Comparison of ENCODE assay signal across 16 cellular contexts in the genomic region with DNA sequence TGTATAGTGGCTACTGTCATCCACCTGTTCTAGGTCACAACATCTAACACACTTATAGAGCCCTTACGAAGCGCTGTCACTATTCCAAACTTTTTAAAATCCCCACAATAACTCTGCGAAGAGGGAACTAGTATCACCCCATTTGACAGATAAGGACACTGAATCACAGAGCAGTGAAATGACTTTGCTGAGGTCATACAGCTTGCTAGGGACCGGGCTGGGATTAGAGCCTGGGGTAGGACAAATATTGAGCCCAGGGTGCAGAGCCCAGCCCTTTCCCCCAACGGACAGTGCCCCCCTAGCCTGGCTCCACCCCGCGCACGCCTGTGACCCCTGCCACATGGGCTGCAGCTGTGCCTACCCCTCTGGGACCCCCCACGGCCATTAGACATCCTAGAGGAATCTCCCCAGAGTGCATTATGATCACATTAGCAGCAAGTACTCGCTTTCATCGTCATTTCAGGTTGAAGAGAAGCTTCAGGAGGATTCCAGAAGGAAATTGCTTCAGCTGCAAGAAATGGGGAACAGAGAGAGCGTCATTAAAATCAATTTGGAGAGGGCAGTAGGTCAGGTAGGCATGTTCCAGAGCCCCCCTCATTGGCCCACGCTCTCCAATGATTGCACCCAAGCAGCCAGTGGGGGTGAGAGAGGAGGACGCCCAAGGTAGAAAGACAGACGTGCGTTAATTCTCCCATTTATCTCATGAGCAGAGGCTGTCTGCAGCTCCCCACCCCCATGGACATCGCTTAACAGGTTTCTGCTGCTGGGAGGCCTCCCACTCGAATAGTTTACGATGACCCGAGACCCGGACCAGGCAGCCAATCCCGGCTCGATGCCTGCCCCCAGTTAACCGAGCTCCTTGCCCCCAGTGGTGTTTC.
DNase-seq lines count a peak whose midpoint lies in the region; ATAC-seq, FAIRE-seq and TF ChIP-seq lines count a peak whose summit lies in the region.
"Had no signal": no experiment of that assay in that cellular context is flagged by ENCODE, and none has a peak within 500 bp of the region (broad histone marks: within the 10 kb centered on the region; RNA-seq: fewer than 3 reads in every experiment).

No MANE protein-coding gene starts in this region.

- H3K27ac ChIP-seq in WERI-Rb-1 (no peak overlapping the region), keratinocyte (ENCODE audit: control insufficient read depth, insufficient read depth, low read length) (no peak overlapping the region)
- H3K27ac ChIP-seq: ovary, skin epidermis had no signal

- H3K27me3 Mint-ChIP-seq in activated CD8-positive, alpha-beta T cell treated with anti-CD3 and anti-CD28 coated beads, Interleukin-2, amount 10 ng/mL, durations not matched to agents 7 days and 5 days (ENCODE audit: low read depth): peaks cover 22% of the 10 kb centered on the region
- peaks cover 4% of the 10 kb centered on the region for H3K27me3 Mint-ChIP-seq in activated CD8-positive, alpha-beta T cell treated with anti-CD3 and anti-CD28 coated beads for 36 hours
- H3K27me3 Mint-ChIP-seq in type B pancreatic cell: peaks cover 12% of the 10 kb centered on the region

- no peaks in the 10 kb centered on the region for H3K79me2 ChIP-seq in keratinocyte (ENCODE audit: control insufficient read depth, insufficient read depth, low read length)

- no peak for TF ChIP-seq CTCF in activated CD8-positive, alpha-beta T cell treated with anti-CD3 and anti-CD28 coated beads for 36 hours (IDR thresholded peaks at IDR 0.05)
- TF ChIP-seq CTCF in WERI-Rb-1 (IDR thresholded peaks at IDR 0.05; ENCODE audit: low read depth, low read length) (no peak), keratinocyte (optimal IDR thresholded peaks at IDR 0.05 in 1 of 3, IDR thresholded peaks at IDR 0.05 in 1 of 3, conservative IDR thresholded peaks at IDR 0.05 in 1 of 3; ENCODE audit: extremely low read depth in 1 of 3, insufficient read depth in 2 of 3, low read length in 3 of 3) (no peak), type B pancreatic cell (conservative IDR thresholded peaks at IDR 0.05) (no peak)

- no peaks in the 10 kb centered on the region for H3K36me3 Mint-ChIP-seq in activated CD8-positive, alpha-beta T cell treated with anti-CD3 and anti-CD28 coated beads, Interleukin-2, amount 10 ng/mL, durations not matched to agents 7 days and 5 days (ENCODE audit: low read depth)
- no peaks in the 10 kb centered on the region for H3K36me3 Mint-ChIP-seq in activated CD8-positive, alpha-beta T cell treated with anti-CD3 and anti-CD28 coated beads for 36 hours (ENCODE audit: low read depth)
- H3K36me3 Mint-ChIP-seq in type B pancreatic cell: no peaks in the 10 kb centered on the region
- H3K36me3 Mint-ChIP-seq: activated CD4-positive, alpha-beta memory T cell treated with anti-CD3 and anti-CD28 coated beads for 36 hours; CD8-positive, alpha-beta T cell; stimulated activated memory B cell treated with anti-CD40 and anti-IgM and Interleukin-4, amounts not matched to agents 10 μg/mL and 1 μg/mL and 100 μg/mL, for 72 hours had no signal

- peaks cover 10% of the 10 kb centered on the region for H3K9me3 Mint-ChIP-seq in activated CD8-positive, alpha-beta T cell treated with anti-CD3 and anti-CD28 coated beads, Interleukin-2, amount 10 ng/mL, durations not matched to agents 7 days and 5 days (ENCODE audit: insufficient read depth)
- H3K9me3 Mint-ChIP-seq in activated CD8-positive, alpha-beta T cell treated with anti-CD3 and anti-CD28 coated beads for 36 hours: peaks cover 5% of the 10 kb centered on the region
- peaks cover 8% of the 10 kb centered on the region for H3K9me3 Mint-ChIP-seq in type B pancreatic cell
- H3K9me3 Mint-ChIP-seq: stimulated activated memory B cell treated with anti-CD40 and anti-IgM and Interleukin-4, amounts not matched to agents 10 μg/mL and 1 μg/mL and 100 μg/mL, for 72 hours had no signal

- ATAC-seq in activated CD8-positive, alpha-beta T cell treated with anti-CD3 and anti-CD28 coated beads, Interleukin-2, amount 10 ng/mL, durations not matched to agents 7 days and 5 days: peak; percentile 19
- no peak for ATAC-seq in activated CD8-positive, alpha-beta T cell treated with anti-CD3 and anti-CD28 coated beads for 36 hours
- no peak for ATAC-seq in GM21360 (IDR thresholded peaks at IDR 0.05; ENCODE audit: unreplicated experiment)

- no peak overlapping the region for H2AFZ ChIP-seq in keratinocyte (ENCODE audit: control insufficient read depth, low read length)

- H3K4me1 Mint-ChIP-seq in activated CD8-positive, alpha-beta T cell treated with anti-CD3 and anti-CD28 coated beads, Interleukin-2, amount 10 ng/mL, durations not matched to agents 7 days and 5 days (ENCODE audit: low read depth): peaks cover 4% of the 10 kb centered on the region
- H3K4me1 Mint-ChIP-seq in activated CD8-positive, alpha-beta T cell treated with anti-CD3 and anti-CD28 coated beads for 36 hours (ENCODE audit: low read depth): peaks cover 4% of the 10 kb centered on the region
- peaks cover 35% of the 10 kb centered on the region for H3K4me1 Mint-ChIP-seq in type B pancreatic cell (ENCODE audit: unreplicated experiment)
- H3K4me1 Mint-ChIP-seq: stimulated activated memory B cell treated with anti-CD40 and anti-IgM and Interleukin-4, amounts not matched to agents 10 μg/mL and 1 μg/mL and 100 μg/mL, for 72 hours had no signal

- POLR2A ChIA-PET in activated CD8-positive, alpha-beta T cell treated with anti-CD3 and anti-CD28 coated beads, Interleukin-2, amount 10 ng/mL, durations not matched to agents 7 days and 5 days (lab: Charles Lee): interaction anchor here (0.7 kb wide), 1 partner anchor 760 kb away, joined by 3 read pairs; no protein-coding TSS in a partner anchor
- POLR2A ChIA-PET in activated CD8-positive, alpha-beta T cell treated with anti-CD3 and anti-CD28 coated beads for 36 hours (lab: Charles Lee): interaction anchor here (0.8 to 1.3 kb wide), 5 partner anchors 16 to 155 kb away, joined by 3 to 6 read pairs (median 3); no protein-coding TSS in a partner anchor

- FAIRE-seq in keratinocyte (lab: Jason Lieb, UNC): no peak

- intact Hi-C loops in activated CD8-positive, alpha-beta T cell treated with anti-CD3 and anti-CD28 coated beads for 36 hours (cut with micrococcal nuclease): loop anchor here (1.0 kb wide), 1 partner anchor 107 kb away; no protein-coding TSS in a partner anchor

- no peaks in the 10 kb centered on the region for H4K20me1 ChIP-seq in keratinocyte (ENCODE audit: control insufficient read depth, extremely low read depth, insufficient read depth, low read length)

- H3K4me3 Mint-ChIP-seq in activated CD8-positive, alpha-beta T cell treated with anti-CD3 and anti-CD28 coated beads, Interleukin-2, amount 10 ng/mL, durations not matched to agents 7 days and 5 days: no peak overlapping the region
- no peak overlapping the region for H3K4me3 Mint-ChIP-seq in activated CD8-positive, alpha-beta T cell treated with anti-CD3 and anti-CD28 coated beads for 36 hours
- peak overlapping the region; percentile 40 for H3K4me3 Mint-ChIP-seq in type B pancreatic cell
- H3K4me3 Mint-ChIP-seq: activated CD4-positive, alpha-beta memory T cell treated with anti-CD3 and anti-CD28 coated beads for 36 hours; activated T-cell treated with anti-CD3 and anti-CD28 coated beads, Interleukin-2, amount 50 U/mL, for 72 hours; CD8-positive, alpha-beta T cell; stimulated activated memory B cell treated with anti-CD40 and anti-IgM and Interleukin-4, amounts not matched to agents 10 μg/mL and 1 μg/mL and 100 μg/mL, for 72 hours had no signal

- H3K9ac ChIP-seq in keratinocyte (ENCODE audit: control insufficient read depth, extremely low read depth, insufficient read depth, low read length): no peak overlapping the region

- H3K36me3 ChIP-seq in WERI-Rb-1: no peaks in the 10 kb centered on the region
- H3K36me3 ChIP-seq in keratinocyte (ENCODE audit: control insufficient read depth in 2 of 2, extremely low read depth in 1 of 2, insufficient read depth in 2 of 2, low read length in 2 of 2): no peaks in the 10 kb centered on the region
- H3K36me3 ChIP-seq: ovary, tibial nerve had no signal

- no peak overlapping the region for H3K4me3 ChIP-seq in WERI-Rb-1 (ENCODE audit: low read depth, low read length)
- H3K4me3 ChIP-seq in keratinocyte (ENCODE audit: control insufficient read depth in 2 of 3, extremely low read depth in 1 of 3, insufficient read depth in 2 of 3, low read depth in 1 of 3, low read length in 3 of 3): no peak overlapping the region
- H3K4me3 ChIP-seq: ovary, SK-N-MC, skin epidermis, tibial nerve had no signal

- dilution Hi-C loops in keratinocyte (cut with MboI; ENCODE audit: extremely low pct_ligation_motif_present, low sequenced_read_pairs): no loop called here

- H3K4me2 ChIP-seq in keratinocyte (ENCODE audit: control insufficient read depth, extremely low read depth, insufficient read depth, low read depth, low read length): peak overlapping the region; percentile 42

- no peak for DNase-seq in activated CD8-positive, alpha-beta T cell treated with anti-CD3 and anti-CD28 coated beads, Interleukin-2, amount 10 ng/mL, durations not matched to agents 7 days and 5 days
- DNase-seq in activated CD8-positive, alpha-beta T cell treated with anti-CD3 and anti-CD28 coated beads for 36 hours: no peak
- peak; percentile 66 for DNase-seq in WERI-Rb-1
- no peak for DNase-seq in keratinocyte (ENCODE audit: low read depth, low spot score)
- no peak for DNase-seq in type B pancreatic cell (ENCODE audit: extremely low spot score, unreplicated experiment)
- no peak for DNase-seq in OCI-M2 (lab: John Stamatoyannopoulos, UW; ENCODE audit: unreplicated experiment)
- DNase-seq in stimulated activated CD4-positive, alpha-beta T cell treated with anti-CD3 and anti-CD28 coated beads, Interleukin-2, amount 100 ng/mL, for 24 hours: no peak

- H3K27me3 ChIP-seq in WERI-Rb-1 (ENCODE audit: insufficient read depth, low read depth, severe bottlenecking) (no peaks in the 10 kb centered on the region), keratinocyte (ENCODE audit: control insufficient read depth, extremely low read depth, insufficient read depth, low read length) (no peaks in the 10 kb centered on the region)
- H3K27me3 ChIP-seq: ovary had no signal

- H3K4me1 ChIP-seq in keratinocyte (ENCODE audit: control insufficient read depth, extremely low read depth, insufficient read depth, low read length): no peaks in the 10 kb centered on the region

- CTCF ChIA-PET in activated CD8-positive, alpha-beta T cell treated with anti-CD3 and anti-CD28 coated beads, Interleukin-2, amount 10 ng/mL, durations not matched to agents 7 days and 5 days (lab: Charles Lee): interaction anchor here (0.7 to 3.9 kb wide), 23 partner anchors 9 to 393 kb away, joined by 3 to 109 read pairs (median 4); no protein-coding TSS in a partner anchor
- CTCF ChIA-PET in activated CD8-positive, alpha-beta T cell treated with anti-CD3 and anti-CD28 coated beads for 36 hours (lab: Charles Lee): interaction anchor here (0.7 to 4.8 kb wide), 38 partner anchors 9 to 311 kb away, joined by 3 to 108 read pairs (median 4); partner anchors contain the start of gene CTRC

- H3K9me1 ChIP-seq in keratinocyte (ENCODE audit: control insufficient read depth, extremely low read depth, insufficient read depth, low read length): no peaks in the 10 kb centered on the region

- H3K9me3 ChIP-seq in WERI-Rb-1 (ENCODE audit: severe bottlenecking) (no peaks in the 10 kb centered on the region), keratinocyte (ENCODE audit: control insufficient read depth, low read depth, low read length) (no peaks in the 10 kb centered on the region)
- H3K9me3 ChIP-seq: ovary had no signal

- no peak overlapping the region for H3K27ac Mint-ChIP-seq in activated CD8-positive, alpha-beta T cell treated with anti-CD3 and anti-CD28 coated beads, Interleukin-2, amount 10 ng/mL, durations not matched to agents 7 days and 5 days
- no peak overlapping the region for H3K27ac Mint-ChIP-seq in activated CD8-positive, alpha-beta T cell treated with anti-CD3 and anti-CD28 coated beads for 36 hours
- H3K27ac Mint-ChIP-seq in type B pancreatic cell: peak overlapping the region; percentile 18
- H3K27ac Mint-ChIP-seq: activated CD4-positive, alpha-beta memory T cell treated with anti-CD3 and anti-CD28 coated beads for 36 hours; activated T-cell treated with anti-CD3 and anti-CD28 coated beads, Interleukin-2, amount 50 U/mL, for 72 hours; CD8-positive, alpha-beta T cell; stimulated activated memory B cell treated with anti-CD40 and anti-IgM and Interleukin-4, amounts not matched to agents 10 μg/mL and 1 μg/mL and 100 μg/mL, for 72 hours had no signal
